ENCODE assay signal across 9 cellular contexts in genomic region chr10:120132811-120133210, GRCh38.
"Had no signal": no experiment of that assay in that cellular context is flagged by ENCODE, and none has a peak within 500 bp of the region (broad histone marks: within the 10 kb centered on the region; RNA-seq: fewer than 3 reads in every experiment).

No MANE protein-coding gene starts in this region.

- H3K9me3 ChIP-seq: HAP-1 had no signal

- H3K27ac ChIP-seq: GM23248, HL-60 had no signal

- H3K4me3 Mint-ChIP-seq: HFFc6 had no signal

- ATAC-seq: HCT116 had no signal

- H2AFZ ChIP-seq: GM23248 had no signal

- H3K9ac ChIP-seq: GM23248 had no signal

- H3K27ac Mint-ChIP-seq: HFFc6 had no signal

- DNase-seq: GM23248, GOT3, H7, HFFc6, IMR-90, KBM-7 had no signal

- H3K36me3 ChIP-seq: HAP-1 had no signal

- H3K4me3 ChIP-seq: GM23248, HAP-1 had no signal
